In the genomic region with DNA sequence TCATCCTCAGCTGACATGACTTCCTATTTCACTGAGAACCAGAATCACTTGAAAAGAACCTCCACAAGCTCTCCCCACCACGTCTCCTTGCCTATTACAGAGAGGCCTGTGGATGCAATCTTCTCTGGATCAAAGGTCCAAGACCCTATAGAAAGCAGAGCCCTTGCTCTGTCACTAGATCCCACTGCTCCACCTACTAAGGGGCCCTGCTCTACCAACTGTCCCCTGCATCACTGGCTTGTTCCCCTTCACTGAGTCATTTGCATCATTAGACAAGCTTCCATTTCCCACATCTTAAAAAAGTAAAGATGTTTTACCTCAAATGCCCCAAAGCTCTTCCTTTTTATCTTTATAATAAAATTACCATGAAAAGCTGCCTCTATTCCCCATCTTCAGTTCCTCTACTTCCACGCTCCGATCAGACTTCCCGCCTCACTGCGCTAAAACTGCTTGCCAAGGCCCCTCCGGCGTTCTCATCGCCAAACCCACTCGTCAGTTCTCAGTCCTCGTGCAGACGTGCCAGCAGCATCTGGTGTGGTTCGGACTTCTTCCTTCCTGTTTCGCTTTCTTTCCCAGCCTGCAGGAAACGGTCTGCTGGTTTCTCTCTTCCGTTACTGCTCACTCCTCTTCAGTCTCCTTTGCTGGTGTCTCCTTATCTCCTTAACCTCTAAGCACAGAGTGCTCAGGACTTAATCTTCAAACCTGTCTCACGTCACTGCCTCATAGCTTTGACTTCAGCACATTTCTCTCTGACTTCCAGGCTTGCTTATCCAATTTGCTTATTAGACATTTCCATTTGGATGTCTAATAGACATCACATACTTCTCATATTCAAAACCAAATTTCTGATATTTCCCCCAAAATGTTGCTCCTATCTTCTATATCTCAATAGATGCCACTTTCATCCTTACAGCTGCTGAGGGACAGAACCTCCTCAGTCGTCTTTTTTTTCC, we compare ENCODE assay signal across 8 cellular contexts. TPM values are rescaled to one million over a fixed set of nuclear protein-coding genes. Genes with fewer than 3 reads are reported as not detected.
DNase-seq lines count a peak whose midpoint lies in the region; TF ChIP-seq lines count a peak whose summit lies in the region.

No MANE protein-coding gene starts in this region.

- peaks cover 4 to 10% (median 9%) of the 10 kb centered on the region in 3 donors for H3K4me1 ChIP-seq in skeletal muscle tissue (ENCODE audit: control insufficient read depth in 3 of 3, insufficient read depth in 3 of 3, low read length in 3 of 3)

- no peak for TF ChIP-seq CTCF in GM12864 (IDR thresholded peaks at IDR 0.05; ENCODE audit: low read depth, low read length, missing control alignments)
- no peak for TF ChIP-seq CTCF in HFFc6 (IDR thresholded peaks at IDR 0.05)

- no peaks in the 10 kb centered on the region for H3K27me3 ChIP-seq in skeletal muscle tissue (ENCODE audit: control insufficient read depth in 3 of 3, insufficient read depth in 3 of 3, low read length in 3 of 3)

- no peaks in the 10 kb centered on the region for H3K4me1 Mint-ChIP-seq in HFFc6 (ENCODE audit: low read depth)

- H3K9ac ChIP-seq in skeletal muscle tissue (ENCODE audit: low read depth in 1 of 3, low read length in 3 of 3): peak overlapping the region; percentile 27 to 58 (median 52)

- H3K27ac ChIP-seq in skeletal muscle tissue (ENCODE audit: low read depth, low read length): peak overlapping the region; percentile 73

- no peak overlapping the region for H3K4me3 Mint-ChIP-seq in HFFc6

- H3K36me3 Mint-ChIP-seq in HFFc6 (ENCODE audit: low read depth): peaks cover 4% of the 10 kb centered on the region; the same call in 1 of the 2 replicates

- H3K27ac Mint-ChIP-seq in HFFc6: no peak overlapping the region

- H3K9me3 Mint-ChIP-seq in HFFc6: no peaks in the 10 kb centered on the region

- H3K36me3 ChIP-seq in skeletal muscle tissue (ENCODE audit: control insufficient read depth in 3 of 3, insufficient read depth in 3 of 3, low read length in 3 of 3): peaks cover 0 to 5% (median 0%) of the 10 kb centered on the region in 3 donors

- DNase-seq in GM12864 (ENCODE audit: low read depth) (peak; percentile 97), HFFc6 (peak; percentile 68), NCI-H526 treated with DMSO at 0.1 percent for 48 hours (lab: John Stamatoyannopoulos, UW) (peak; percentile 7), glomerular endothelial cell (ENCODE audit: extremely low read depth, low read depth, low spot score) (peak; percentile 63), SW480 (ENCODE audit: low spot score) (no peak), T1000 (lab: John Stamatoyannopoulos, UW) (no peak)
- peak; percentile 67 to 73 for DNase-seq in activated T-cell treated with anti-CD3 and anti-CD28 coated beads, Interleukin-2, amount 50 U/mL, for 48 hours

- H3K4me3 ChIP-seq in GM12864 (ENCODE audit: low read depth, low read length) (peak overlapping the region; percentile 45), skeletal muscle tissue (ENCODE audit: low read length in 3 of 3) (peak overlapping the region; percentile 38 to 53 (median 45))

- no peaks in the 10 kb centered on the region for H3K9me3 ChIP-seq in skeletal muscle tissue (ENCODE audit: control insufficient read depth in 3 of 3, low read length in 3 of 3)

- H3K27me3 Mint-ChIP-seq in HFFc6 (ENCODE audit: insufficient read depth): no peaks in the 10 kb centered on the region

RNA-seq across cellular contexts. Expression of a gene that starts 40.5 kb away (rescaled TPM):
- 1 to 10 TPM; 6.6 to 9.3 (median 7.5) TPM for total RNA-seq in HFFc6 (2021; fragmentation: NEBNext Ultra II Directional; extraction: Animal tissue kit (Norgen Biotek cat#: 25700))
- total RNA-seq in glomerular endothelial cell (6.3 and 7.6 TPM in 2 replicates), skeletal muscle tissue (18.3 TPM)

Comparison
In these comparisons a context has a peak if more than half of its experiments do, and no peak if none do; other contexts are left out.
1. DNase-seq: peak in GM12864 (single experiment), HFFc6 (single experiment), NCI-H526 treated with DMSO at 0.1 percent for 48 hours (single experiment), activated T-cell treated with anti-CD3 and anti-CD28 coated beads, Interleukin-2, amount 50 U/mL, for 48 hours (2 of 2) and glomerular endothelial cell (single experiment); none in SW480 (single experiment) and T1000 (single experiment).